Comparison of ENCODE assay signal across 10 cellular contexts in genomic region chr12:120225200-120225558, GRCh38. TPM values are rescaled to one million over a fixed set of nuclear protein-coding genes. Genes with fewer than 3 reads are reported as not detected.
DNase-seq lines count a peak whose midpoint lies in the region; ATAC-seq, FAIRE-seq and TF ChIP-seq lines count a peak whose summit lies in the region.
"Had no signal": no experiment of that assay in that cellular context is flagged by ENCODE, and none has a peak within 500 bp of the region (broad histone marks: within the 10 kb centered on the region; RNA-seq: fewer than 3 reads in every experiment).

No MANE protein-coding gene starts in this region.

- CTCF ChIA-PET in K562 (lab: Yijun Ruan, JAX; ENCODE audit: low intra/inter-chr PET ratio) = no interaction called here

- H4K20me1 ChIP-seq in K562 (replicated peaks; ENCODE audit: control insufficient read depth, insufficient read depth, low read length) = peaks cover 9% of the 10 kb centered on the region

- H3K9me1 ChIP-seq in K562 (ENCODE audit: control insufficient read depth, insufficient read depth, low read length) = peaks cover 5% of the 10 kb centered on the region

- in situ Hi-C loops in K562 (cut with MboI) = loop anchor here (5.0 kb wide), 1 partner anchor 37 kb away; no protein-coding TSS in a partner anchor

- TF ChIP-seq RAD21 in K562 (CRISPR knock-in tag; conservative IDR thresholded peaks at IDR 0.05 in 1 of 2, IDR thresholded peaks at IDR 0.05 in 1 of 2) = no peak

- TF ChIP-seq CTCF in K562 (IDR thresholded peaks at IDR 0.05 in 2 of 3, conservative IDR thresholded peaks at IDR 0.05 in 1 of 3; ENCODE audit: insufficient read depth in 2 of 3, low read depth in 1 of 3, low read length in 3 of 3) = no peak

- POLR2A ChIA-PET in K562 (lab: Yijun Ruan, JAX) = interaction anchor here (0.5 to 17.7 kb wide), 5 partner anchors 9 to 66 kb away, joined by 3 to 420 read pairs (median 4); partner anchors contain the start of genes GCN1, RNU4-1, RNU4-2 and RPLP0

- 37% methylated on average over 7 of the region's 9 CpGs for WGBS in K562 (ENCODE audit: insufficient coverage, low coverage, missing lambda C conversion rate)

- DNase-seq in stimulated activated naive CD8-positive, alpha-beta T cell treated with anti-CD3 and anti-CD28 coated beads, Interleukin-15, Interleukin-2, amounts not matched to agents 100 U/mL and 50 U/mL, for 24 hours = no peak
- peak in 1 of 4 experiments; percentile 36 for DNase-seq in K562 (ENCODE audit: extremely low read depth in 1 of 4, low spot score in 3 of 4)
- DNase-seq in stimulated activated naive CD4-positive, alpha-beta T cell treated with Interleukin-2 at 50 U/mL for 16 hours (lab: John Stamatoyannopoulos, UW) = no peak

- H3K36me3 Mint-ChIP-seq in stimulated activated naive CD8-positive, alpha-beta T cell treated with anti-CD3 and anti-CD28 coated beads, Interleukin-15, Interleukin-2, amounts not matched to agents 100 ng/mL and 50 ng/mL, for 24 hours (ENCODE audit: low read depth) = peaks cover 19% of the 10 kb centered on the region

- no peaks in the 10 kb centered on the region for H3K9me3 Mint-ChIP-seq in stimulated activated naive CD8-positive, alpha-beta T cell treated with anti-CD3 and anti-CD28 coated beads, Interleukin-15, Interleukin-2, amounts not matched to agents 100 ng/mL and 50 ng/mL, for 24 hours

- no peak for ATAC-seq in stimulated activated naive CD8-positive, alpha-beta T cell treated with anti-CD3 and anti-CD28 coated beads, Interleukin-15, Interleukin-2, amounts not matched to agents 100 U/mL and 50 U/mL, for 24 hours
- ATAC-seq in K562 (no peak), GM18511 (IDR thresholded peaks at IDR 0.05; ENCODE audit: unreplicated experiment) (no peak), GM19035 (IDR thresholded peaks at IDR 0.05; ENCODE audit: unreplicated experiment) (no peak), HG02852 (IDR thresholded peaks at IDR 0.05; ENCODE audit: unreplicated experiment) (no peak)

- FAIRE-seq in K562 (lab: Jason Lieb, UNC) = no peak

- no peak overlapping the region for H2AFZ ChIP-seq in K562 (ENCODE audit: low read depth, low read length)
- H2AFZ ChIP-seq: parathyroid adenoma had no signal

- H3K9me3 ChIP-seq in K562 (replicated peaks; ENCODE audit: control insufficient read depth, insufficient read depth, low read depth, low read length) = no peaks in the 10 kb centered on the region
- no peaks in the 10 kb centered on the region for H3K9me3 ChIP-seq in muscle layer of colon (ENCODE audit: low read length)

- H3K27me3 ChIP-seq in K562 (ENCODE audit: control insufficient read depth in 2 of 2, insufficient read depth in 2 of 2, low read length in 2 of 2) (no peaks in the 10 kb centered on the region), muscle layer of colon (ENCODE audit: control insufficient read depth in 1 of 2, insufficient read depth in 2 of 2, low read length in 2 of 2) (no peaks in the 10 kb centered on the region)

- no peak for TF ChIP-seq EP300 in K562 (IDR thresholded peaks at IDR 0.05; ENCODE audit: low read length)

- H3K4me1 Mint-ChIP-seq in stimulated activated naive CD8-positive, alpha-beta T cell treated with anti-CD3 and anti-CD28 coated beads, Interleukin-15, Interleukin-2, amounts not matched to agents 100 ng/mL and 50 ng/mL, for 24 hours (ENCODE audit: low read depth) = peaks cover 47% of the 10 kb centered on the region

- intact Hi-C loops in K562 (cut with micrococcal nuclease) = loop anchor here (5.0 kb wide), 1 partner anchor 132 kb away; no protein-coding TSS in a partner anchor

- no TSS peak for BruUV-seq in K562 (replicated peaks; lab: Mats Ljungman, UMichigan)

- no peaks in the 10 kb centered on the region for H3K27me3 Mint-ChIP-seq in stimulated activated naive CD8-positive, alpha-beta T cell treated with anti-CD3 and anti-CD28 coated beads, Interleukin-15, Interleukin-2, amounts not matched to agents 100 ng/mL and 50 ng/mL, for 24 hours

- H3K9ac ChIP-seq in K562 (ENCODE audit: insufficient read depth in 1 of 2, low read depth in 2 of 2, low read length in 2 of 2) = peak overlapping the region; percentile 40 to 88
- H3K9ac ChIP-seq in muscle layer of colon (ENCODE audit: low read length) = peak overlapping the region; percentile 11
- H3K9ac ChIP-seq: parathyroid adenoma had no signal

- no peak overlapping the region for H3K4me3 ChIP-seq in K562
- peak overlapping the region in 1 of 2 donors; percentile 7 for H3K4me3 ChIP-seq in muscle layer of colon (ENCODE audit: low read depth in 1 of 2, low read length in 2 of 2)

- H3K79me2 ChIP-seq in K562 (ENCODE audit: control insufficient read depth, insufficient read depth, low read length) = peaks cover 25% of the 10 kb centered on the region; the same call in 2 of the 3 replicates

- H3K4me1 ChIP-seq in K562 (replicated peaks in 1 of 2; ENCODE audit: control insufficient read depth in 2 of 2, insufficient read depth in 2 of 2, low read length in 2 of 2) (peaks cover 43 to 52% of the 10 kb centered on the region in 2 experiments), muscle layer of colon (ENCODE audit: insufficient read depth, low read length) (peaks cover 52% of the 10 kb centered on the region)

- H3K36me3 ChIP-seq in K562 (ENCODE audit: control insufficient read depth, insufficient read depth, low read length) = peaks cover 51% of the 10 kb centered on the region; the same call in 2 of the 3 replicates
- peaks cover 44% of the 10 kb centered on the region for H3K36me3 ChIP-seq in muscle layer of colon (ENCODE audit: insufficient read depth, low read length)

- no peak for TF ChIP-seq POLR2A in K562 (conservative IDR thresholded peaks at IDR 0.05)

- H3K27ac ChIP-seq in K562 (ENCODE audit: extremely low read depth, low read depth, low read length) (peak overlapping the region; percentile 65), muscle layer of colon (ENCODE audit: low read depth, low read length) (peak overlapping the region; percentile 40)
- H3K27ac ChIP-seq: parathyroid adenoma, VCaP had no signal

- H3K27ac Mint-ChIP-seq in stimulated activated naive CD8-positive, alpha-beta T cell treated with anti-CD3 and anti-CD28 coated beads, Interleukin-15, Interleukin-2, amounts not matched to agents 100 ng/mL and 50 ng/mL, for 24 hours = peak overlapping the region; percentile 77

- peak overlapping the region; percentile 62 for H3K4me3 Mint-ChIP-seq in stimulated activated naive CD8-positive, alpha-beta T cell treated with anti-CD3 and anti-CD28 coated beads, Interleukin-15, Interleukin-2, amounts not matched to agents 100 ng/mL and 50 ng/mL, for 24 hours

- peak overlapping the region; percentile 57; the same call in 1 of the 2 replicates for H3K4me2 ChIP-seq in K562 (ENCODE audit: insufficient read depth, low read length)

RNA-seq across cellular contexts. Expression of gene RPLP0, which starts 24.3 kb away (rescaled TPM):
- 1,112 and 2,318 TPM in 2 replicates for total RNA-seq in K562 (2011; cell fraction: chromatin; rRNA removed; ENCODE audit: low replicate concordance)
- total RNA-seq in K562 (2011; cell fraction: nucleolus; rRNA removed) = 2,659 and 3,037 TPM in 2 replicates
- total RNA-seq in K562 (2011; cell fraction: nucleoplasm; rRNA removed) = 2,953 and 5,147 TPM in 2 replicates
- total RNA-seq in K562 (2014; rRNA removed) (4,900 and 6,436 TPM in 2 replicates), K562 (2014; rRNA removed; fragmentation: Illumina TruSeq; extraction: Trizol) (3,191 and 3,833 TPM in 2 replicates), K562 (2015; rRNA removed; fragmentation: Illumina TruSeq; extraction: Trizol) (3,802 and 3,820 TPM in 2 replicates), K562 (2021) (3,845 and 4,075 TPM in 2 replicates)
- polyA plus RNA-seq in K562 (2011; rRNA removed) (7,931 and 10,886 TPM in 2 replicates), K562 (2014; fragmentation: Illumina TruSeq; extraction: Trizol) (5,372 and 5,510 TPM in 2 replicates), K562 (2014; fragmentation: Nextera tagmentation; extraction: Ambion mirVana) (1,000 to 10,000 TPM; 6,875 to 7,674 TPM), K562 (2014; rRNA removed) (6,483 and 6,682 TPM in 2 replicates)
- 11,423 and 15,718 TPM in 2 replicates for polyA plus RNA-seq in K562 (2011; cell fraction: cytosol; rRNA removed)
- polyA plus RNA-seq in K562 (2011; cell fraction: nucleus; rRNA removed) = 3,653 and 4,979 TPM in 2 replicates
- polyA plus RNA-seq in K562 (2012) = 4,990 and 8,357 TPM in 2 replicates
- polyA minus RNA-seq in K562 (2011; rRNA and poly(A)+ RNA removed) = 5,001 and 5,431 TPM in 2 replicates
- polyA minus RNA-seq in K562 (2011; cell fraction: cytosol; rRNA and poly(A)+ RNA removed) = 2,569 and 3,110 TPM in 2 replicates
- 738 and 1,257 TPM in 2 replicates for polyA minus RNA-seq in K562 (2011; cell fraction: nucleus; rRNA and poly(A)+ RNA removed)

RNA-seq across cellular contexts. Expression of gene GCN1, which starts 30.7 kb away (rescaled TPM):
- 689 and 1,391 TPM in 2 replicates for total RNA-seq in K562 (2011; cell fraction: chromatin; rRNA removed; ENCODE audit: low replicate concordance)
- total RNA-seq in K562 (2011; cell fraction: nucleolus; rRNA removed) = 533 and 578 TPM in 2 replicates
- 336 and 477 TPM in 2 replicates for total RNA-seq in K562 (2011; cell fraction: nucleoplasm; rRNA removed)
- 96.4 and 124 TPM in 2 replicates for total RNA-seq in K562 (2014; rRNA removed)
- total RNA-seq in K562 (2014; rRNA removed; fragmentation: Illumina TruSeq; extraction: Trizol) = 48.2 and 49.7 TPM in 2 replicates
- 51.5 and 54.4 TPM in 2 replicates for total RNA-seq in K562 (2015; rRNA removed; fragmentation: Illumina TruSeq; extraction: Trizol)
- total RNA-seq in K562 (2021) = 172 and 190 TPM in 2 replicates
- 51.7 and 78.4 TPM in 2 replicates for polyA plus RNA-seq in K562 (2011; rRNA removed)
- polyA plus RNA-seq in K562 (2011; cell fraction: cytosol; rRNA removed) = 52.9 and 58.6 TPM in 2 replicates
- polyA plus RNA-seq in K562 (2011; cell fraction: nucleus; rRNA removed) = 319 and 415 TPM in 2 replicates
- 82.4 and 85.4 TPM in 2 replicates for polyA plus RNA-seq in K562 (2012)
- polyA plus RNA-seq in K562 (2014; fragmentation: Illumina TruSeq; extraction: Trizol) = 81.4 and 108 TPM in 2 replicates
- 10 to 100 TPM; 11.9 to 18.2 TPM for polyA plus RNA-seq in K562 (2014; fragmentation: Nextera tagmentation; extraction: Ambion mirVana)
- polyA plus RNA-seq in K562 (2014; rRNA removed) = 78.4 and 94.0 TPM in 2 replicates
- polyA minus RNA-seq in K562 (2011; rRNA and poly(A)+ RNA removed) = 168 and 179 TPM in 2 replicates
- 131 and 132 TPM in 2 replicates for polyA minus RNA-seq in K562 (2011; cell fraction: cytosol; rRNA and poly(A)+ RNA removed)
- polyA minus RNA-seq in K562 (2011; cell fraction: nucleus; rRNA and poly(A)+ RNA removed) = 176 and 241 TPM in 2 replicates

RNA-seq across cellular contexts. Expression of gene PXN, which starts 40.4 kb away (rescaled TPM):
- total RNA-seq in K562 (2011; cell fraction: chromatin; rRNA removed; ENCODE audit: low replicate concordance) = 70.6 and 142 TPM in 2 replicates
- total RNA-seq in K562 (2011; cell fraction: nucleolus; rRNA removed) = 45.5 and 48.2 TPM in 2 replicates
- total RNA-seq in K562 (2011; cell fraction: nucleoplasm; rRNA removed) = 51.8 and 52.7 TPM in 2 replicates
- total RNA-seq in K562 (2014; rRNA removed) (18.6 and 22.7 TPM in 2 replicates), K562 (2014; rRNA removed; fragmentation: Illumina TruSeq; extraction: Trizol) (13.1 and 16.4 TPM in 2 replicates), K562 (2015; rRNA removed; fragmentation: Illumina TruSeq; extraction: Trizol) (13.5 and 14.2 TPM in 2 replicates), K562 (2021) (66.6 and 74.1 TPM in 2 replicates)
- polyA plus RNA-seq in K562 (2011; rRNA removed) (28.6 and 44.1 TPM in 2 replicates), K562 (2014; fragmentation: Illumina TruSeq; extraction: Trizol) (64.7 and 71.8 TPM in 2 replicates), K562 (2014; fragmentation: Nextera tagmentation; extraction: Ambion mirVana) (1 to 10 TPM; 4.0 to 4.8 TPM), K562 (2014; rRNA removed) (40.7 and 42.2 TPM in 2 replicates)
- 31.5 and 36.7 TPM in 2 replicates for polyA plus RNA-seq in K562 (2011; cell fraction: cytosol; rRNA removed)
- polyA plus RNA-seq in K562 (2011; cell fraction: nucleus; rRNA removed) = 43.4 and 76.1 TPM in 2 replicates
- 59.0 and 70.2 TPM in 2 replicates for polyA plus RNA-seq in K562 (2012)
- polyA minus RNA-seq in K562 (2011; rRNA and poly(A)+ RNA removed) = 19.9 and 22.3 TPM in 2 replicates
- 16.7 and 38.8 TPM in 2 replicates for polyA minus RNA-seq in K562 (2011; cell fraction: cytosol; rRNA and poly(A)+ RNA removed)
- polyA minus RNA-seq in K562 (2011; cell fraction: nucleus; rRNA and poly(A)+ RNA removed) = 12.4 and 19.8 TPM in 2 replicates
